In the genomic region with DNA sequence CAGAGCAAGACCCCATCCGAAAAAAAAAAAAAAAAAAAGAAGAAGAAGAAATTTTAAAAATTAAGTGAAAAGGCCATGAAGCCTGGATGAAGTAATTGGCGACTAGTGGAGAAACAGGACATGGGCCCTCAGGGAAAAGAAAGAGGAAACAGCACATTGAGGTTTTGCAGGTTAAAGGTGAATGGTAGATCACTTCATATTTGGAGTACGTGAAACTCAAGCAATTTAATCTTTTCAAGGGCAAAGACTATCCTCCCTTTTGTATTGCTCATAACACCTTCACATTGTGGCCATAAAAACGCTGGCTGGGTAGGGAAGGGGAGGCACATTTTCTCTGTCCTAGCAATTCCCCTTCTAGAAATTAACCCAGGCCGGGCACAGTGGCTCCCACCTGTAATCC, we compare ENCODE assay signal across 16 cellular contexts. TPM values are rescaled to one million over a fixed set of nuclear protein-coding genes. Genes with fewer than 3 reads are reported as not detected.
DNase-seq lines count a peak whose midpoint lies in the region; ATAC-seq, FAIRE-seq and TF ChIP-seq lines count a peak whose summit lies in the region.
"Had no signal": no experiment of that assay in that cellular context is flagged by ENCODE, and none has a peak within 500 bp of the region (broad histone marks: within the 10 kb centered on the region; RNA-seq: fewer than 3 reads in every experiment).

No MANE protein-coding gene starts in this region.

- POLR2A ChIA-PET in A549 (lab: Yijun Ruan, JAX), result no interaction called here

- TF ChIP-seq POLR2A in A549 (IDR thresholded peaks at IDR 0.05; ENCODE audit: low read length) (no peak), NB4 (IDR thresholded peaks at IDR 0.05; ENCODE audit: extremely low read depth, insufficient read length) (no peak)

- H3K36me3 Mint-ChIP-seq in HFFc6 (ENCODE audit: low read depth), result no peaks in the 10 kb centered on the region
- H3K36me3 Mint-ChIP-seq: CD4-positive, CD25-positive, alpha-beta regulatory T cell had no signal

- H3K27me3 ChIP-seq in neutrophil, result no peaks in the 10 kb centered on the region
- H3K27me3 ChIP-seq: BLaER1 treated with 17β-estradiol and CSF1 and Interleukin-3, amounts not matched to agents 10 nM and 100 nM had no signal

- no peaks in the 10 kb centered on the region for H3K9me3 ChIP-seq in A549
- H3K9me3 ChIP-seq in neutrophil, result no peaks in the 10 kb centered on the region
- H3K9me3 ChIP-seq: BLaER1 treated with 17β-estradiol and CSF1 and Interleukin-3, amounts not matched to agents 10 nM and 100 nM had no signal

- H3K27ac ChIP-seq in A549 (peak overlapping the region; percentile 56 to 80; a peak in 5 of 6 replicates), neutrophil (peak overlapping the region; percentile 54)
- H3K27ac ChIP-seq: BLaER1 treated with 17β-estradiol and CSF1 and Interleukin-3, amounts not matched to agents 10 nM and 100 nM had no signal

- intact Hi-C loops in left colon (cut with DNase I, micrococcal nuclease), result loop anchor here in 1 of 2 donors (5.0 kb wide), 2 partner anchors 109 to 184 kb away; no protein-coding TSS in a partner anchor

- TF ChIP-seq CTCF in A549 (IDR thresholded peaks at IDR 0.05), result no peak
- TF ChIP-seq CTCF in NB4 (IDR thresholded peaks at IDR 0.05; ENCODE audit: low read depth, low read length), result no peak
- no peak for TF ChIP-seq CTCF in neutrophil (IDR thresholded peaks at IDR 0.05)
- TF ChIP-seq CTCF in HFFc6 (IDR thresholded peaks at IDR 0.05), result no peak

- peaks cover 11% of the 10 kb centered on the region for H3K36me3 ChIP-seq in neutrophil
- H3K36me3 ChIP-seq: BLaER1 treated with 17β-estradiol and CSF1 and Interleukin-3, amounts not matched to agents 10 nM and 100 nM had no signal

- no peak overlapping the region for H3K27ac Mint-ChIP-seq in HFFc6

- H3K4me3 ChIP-seq in A549 (no peak overlapping the region), NB4 (ENCODE audit: low read depth, low read length) (no peak overlapping the region), neutrophil (ENCODE audit: low read depth in 1 of 2, low read length in 1 of 2) (no peak overlapping the region)
- H3K4me3 ChIP-seq: BLaER1 treated with 17β-estradiol and CSF1 and Interleukin-3, amounts not matched to agents 10 nM and 100 nM had no signal

- no peak for ATAC-seq in A549
- ATAC-seq in left colon, result peak; percentile 69
- ATAC-seq in HG03280 (IDR thresholded peaks at IDR 0.05; ENCODE audit: unreplicated experiment), result no peak
- ATAC-seq: HCT116 had no signal

- TF ChIP-seq RAD21 in A549 (conservative IDR thresholded peaks at IDR 0.05 in 1 of 2, IDR thresholded peaks at IDR 0.05 in 1 of 2), result no peak

- no peak for TF ChIP-seq EP300 in A549 (IDR thresholded peaks at IDR 0.05)

- H3K4me1 ChIP-seq in A549 (peaks cover 46% of the 10 kb centered on the region), neutrophil (ENCODE audit: control insufficient read depth in 1 of 2, insufficient read depth in 1 of 2, low read depth in 1 of 2, low read length in 1 of 2) (peaks cover 54 to 64% of the 10 kb centered on the region in 2 experiments)

- CTCF ChIA-PET in A549 (lab: Yijun Ruan, JAX), result interaction anchor here (0.9 to 7.7 kb wide), 2 partner anchors 22 to 127 kb away, joined by 6 to 40 read pairs; no protein-coding TSS in a partner anchor

- no peaks in the 10 kb centered on the region for H3K9me3 Mint-ChIP-seq in HFFc6
- H3K9me3 Mint-ChIP-seq: CD4-positive, CD25-positive, alpha-beta regulatory T cell had no signal

- H3K4me3 Mint-ChIP-seq in HFFc6, result no peak overlapping the region
- H3K4me3 Mint-ChIP-seq: CD4-positive, CD25-positive, alpha-beta regulatory T cell had no signal

- no peak for FAIRE-seq in A549 (lab: Jason Lieb, UNC)
- FAIRE-seq: GM18507 had no signal

- no peaks in the 10 kb centered on the region; the same call in 1 of the 2 replicates for H3K27me3 Mint-ChIP-seq in HFFc6 (ENCODE audit: insufficient read depth)

- 92% methylated on average over 5 of the region's 5 CpGs for WGBS in A549 (ENCODE audit: missing lambda C conversion rate)

- peak overlapping the region; percentile 49; the same call in 1 of the 3 replicates for H3K4me2 ChIP-seq in A549
- H3K4me2 ChIP-seq: BLaER1 treated with 17β-estradiol and CSF1 and Interleukin-3, amounts not matched to agents 10 nM and 100 nM had no signal

- peaks cover 11% of the 10 kb centered on the region for H3K4me1 Mint-ChIP-seq in HFFc6 (ENCODE audit: low read depth)

- no peak for DNase-seq in A549 (ENCODE audit: low read depth in 1 of 2, low spot score in 1 of 2)
- peak; percentile 21 for DNase-seq in NB4 (ENCODE audit: low read depth)
- no peak for DNase-seq in left colon
- no peak for DNase-seq in NCI-H524 (lab: John Stamatoyannopoulos, UW)
- no peak for DNase-seq in mesenteric fat pad (ENCODE audit: low spot score)
- no peak for DNase-seq in HFFc6
- DNase-seq: 8988T; ACHN; CD4-positive, CD25-positive, alpha-beta regulatory T cell; DMS53; GF-D8 had no signal

TF ChIP-seq in A549, 52 proteins besides CTCF, POLR2A, EP300 and RAD21:
- TF ChIP-seq CBX2 (IDR thresholded peaks at IDR 0.05; ENCODE audit: borderline replicate concordance, low read depth) (no peak), HEYL (CRISPR knock-in tag; IDR thresholded peaks at IDR 0.05) (no peak)
TF ChIP-seq in A549: peak in this region for 0.

RNA-seq across cellular contexts. Expression of a gene that starts 53.1 kb away (rescaled TPM):
- 197 and 216 TPM in 2 replicates for polyA plus RNA-seq in A549 (2011; rRNA removed)
- 250 and 441 TPM in 2 replicates for polyA plus RNA-seq in A549 (2012; cell fraction: cytosol; rRNA removed)
- polyA plus RNA-seq in A549 (2012; cell fraction: nucleus; rRNA removed), result 173 and 229 TPM in 2 replicates
- polyA plus RNA-seq in A549 (2017; fragmentation: RNase III; extraction: RNeasy Plus Mini Kit Qiagen cat#74134 plus additional on column Dnase treatment), result 197 to 227 TPM (median 218 TPM) in 3 replicates
- 215 and 242 TPM in 2 replicates for polyA minus RNA-seq in A549 (2011; rRNA and poly(A)+ RNA removed)
- 100 to 1,000 TPM; 171 to 240 TPM for total RNA-seq in left colon
- total RNA-seq in mesenteric fat pad, result 191 TPM
- total RNA-seq in HFFc6 (2021; fragmentation: NEBNext Ultra II Directional; extraction: Animal tissue kit (Norgen Biotek cat#: 25700)), result 100 to 1,000 TPM; 114 to 143 (median 135) TPM
